ENCODE assay signal across 15 cellular contexts in genomic region chr2:168731550-168732128, GRCh38.
DNase-seq lines count a peak whose midpoint lies in the region; ATAC-seq and TF ChIP-seq lines count a peak whose summit lies in the region.
"Had no signal": no experiment of that assay in that cellular context is flagged by ENCODE, and none has a peak within 500 bp of the region (broad histone marks: within the 10 kb centered on the region; RNA-seq: fewer than 3 reads in every experiment).

No MANE protein-coding gene starts in this region.

- CTCF ChIA-PET in HEK293T (lab: Yijun Ruan, JAX), result no interaction called here

- H3K27me3 ChIP-seq in NT2/D1 (ENCODE audit: insufficient read depth, insufficient read length), result no peaks in the 10 kb centered on the region
- H3K27me3 ChIP-seq in upper lobe of right lung, result no peaks in the 10 kb centered on the region
- H3K27me3 ChIP-seq in left lung, result no peaks in the 10 kb centered on the region

- H3K4me3 ChIP-seq in NT2/D1 (ENCODE audit: insufficient read length, low read depth) (no peak overlapping the region), epithelial cell of esophagus (ENCODE audit: low read length) (no peak overlapping the region), upper lobe of right lung (no peak overlapping the region), left lung (no peak overlapping the region)
- H3K4me3 ChIP-seq: PC-9 had no signal

- H3K9me3 ChIP-seq in NT2/D1 (ENCODE audit: insufficient read depth, low read length), result no peaks in the 10 kb centered on the region
- H3K9me3 ChIP-seq in upper lobe of right lung, result no peaks in the 10 kb centered on the region
- H3K9me3 ChIP-seq in left lung, result no peaks in the 10 kb centered on the region

- H3K4me1 ChIP-seq in NT2/D1 (ENCODE audit: insufficient read depth, insufficient read length) (no peaks in the 10 kb centered on the region), upper lobe of right lung (no peaks in the 10 kb centered on the region), left lung (peaks cover 0 to 4% of the 10 kb centered on the region in 2 donors)

- intact Hi-C loops in upper lobe of right lung (cut with DNase I) (no loop called here), left lung (cut with DNase I) (no loop called here)

- no peaks in the 10 kb centered on the region for H3K36me3 ChIP-seq in NT2/D1 (ENCODE audit: insufficient read depth, insufficient read length, low read length)
- no peaks in the 10 kb centered on the region for H3K36me3 ChIP-seq in upper lobe of right lung
- H3K36me3 ChIP-seq in left lung, result no peaks in the 10 kb centered on the region

- no peak for ATAC-seq in upper lobe of right lung
- no peak for ATAC-seq in left lung
- ATAC-seq: activated CD4-positive, CD25-positive, alpha-beta regulatory T cell treated with anti-CD3 and anti-CD28 coated beads, Interleukin-2, amount 50 U/mL, for 24 hours; HCT116 had no signal

- no peak overlapping the region for H3K27ac ChIP-seq in upper lobe of right lung
- H3K27ac ChIP-seq in left lung, result no peak overlapping the region
- H3K27ac ChIP-seq: PC-9 had no signal

- no peak overlapping the region for H3K9ac ChIP-seq in NT2/D1 (ENCODE audit: insufficient read length, low read depth)

- POLR2A ChIA-PET in HEK293T (lab: Yijun Ruan, JAX), result no interaction called here

- DNase-seq in A172 (ENCODE audit: low spot score) (peak; percentile 29), ELF-1 (ENCODE audit: low read depth, low spot score) (peak; percentile 9), NT2/D1 (ENCODE audit: low read depth, low spot score) (peak; percentile 16), epithelial cell of esophagus (ENCODE audit: low read depth) (peak; percentile 43), NCI-H345 (lab: John Stamatoyannopoulos, UW) (no peak), upper lobe of right lung (no peak), HEK293T (ENCODE audit: extremely low spot score) (no peak), left lung (no peak)
- DNase-seq: activated naive CD4-positive, alpha-beta T cell treated with anti-CD3 and anti-CD28 coated beads, Interleukin-2, amount 50 U/mL, for 16 hours; DMS 273 treated with DMSO at 0.1 percent for 48 hours; NCI-H1436 treated with DMSO at 0.1 percent for 48 hours; NCI-H510A treated with DMSO at 0.1 percent for 48 hours; PC-9 had no signal

- TF ChIP-seq CTCF in epithelial cell of esophagus (IDR thresholded peaks at IDR 0.05; ENCODE audit: insufficient read depth, low read depth, low read length, missing control alignments) (no peak), upper lobe of right lung (IDR thresholded peaks at IDR 0.05) (no peak), left lung (IDR thresholded peaks at IDR 0.05) (no peak)

TF ChIP-seq in HEK293T, 16 proteins besides CTCF, POLR2A, EP300 and RAD21:
- TF ChIP-seq PKNOX1 (IDR thresholded peaks at IDR 0.05), result no peak
- no peak for TF ChIP-seq NFRKB (IDR thresholded peaks at IDR 0.05)
- TF ChIP-seq LEF1 (IDR thresholded peaks at IDR 0.05; ENCODE audit: borderline replicate concordance), result no peak
- no peak for TF ChIP-seq BHLHE40 (IDR thresholded peaks at IDR 0.05; ENCODE audit: borderline replicate concordance)
- no peak for TF ChIP-seq FOXM1 (IDR thresholded peaks at IDR 0.05; ENCODE audit: borderline replicate concordance)
- no peak for TF ChIP-seq FOXA1 (IDR thresholded peaks at IDR 0.05)
- no peak for TF ChIP-seq CTBP1 (IDR thresholded peaks at IDR 0.05; ENCODE audit: borderline replicate concordance)
- TF ChIP-seq SUZ12 (IDR thresholded peaks at IDR 0.05), result no peak
- no peak for TF ChIP-seq TARDBP (IDR thresholded peaks at IDR 0.05)
- no peak for TF ChIP-seq FOXK2 (IDR thresholded peaks at IDR 0.05)
- no peak for TF ChIP-seq SP1 (IDR thresholded peaks at IDR 0.05)
- no peak for TF ChIP-seq HDGF (IDR thresholded peaks at IDR 0.05; ENCODE audit: borderline replicate concordance)
- no peak for TF ChIP-seq L3MBTL2 (conservative IDR thresholded peaks at IDR 0.05)
- no peak for TF ChIP-seq ZNF384 (IDR thresholded peaks at IDR 0.05)
- TF ChIP-seq ELF4 (IDR thresholded peaks at IDR 0.05), result no peak
- no peak for TF ChIP-seq ARNT (IDR thresholded peaks at IDR 0.05)

Comparison
In these comparisons a context has a peak if more than half of its experiments do, and no peak if none do; other contexts are left out.
1. DNase-seq: peak in A172 (single experiment), ELF-1 (single experiment), NT2/D1 (single experiment) and epithelial cell of esophagus (single experiment); none in NCI-H345 (single experiment), upper lobe of right lung (single experiment), HEK293T (single experiment) and left lung (0 of 2).